Comparison of ENCODE assay signal across 22 cellular contexts in the genomic region with DNA sequence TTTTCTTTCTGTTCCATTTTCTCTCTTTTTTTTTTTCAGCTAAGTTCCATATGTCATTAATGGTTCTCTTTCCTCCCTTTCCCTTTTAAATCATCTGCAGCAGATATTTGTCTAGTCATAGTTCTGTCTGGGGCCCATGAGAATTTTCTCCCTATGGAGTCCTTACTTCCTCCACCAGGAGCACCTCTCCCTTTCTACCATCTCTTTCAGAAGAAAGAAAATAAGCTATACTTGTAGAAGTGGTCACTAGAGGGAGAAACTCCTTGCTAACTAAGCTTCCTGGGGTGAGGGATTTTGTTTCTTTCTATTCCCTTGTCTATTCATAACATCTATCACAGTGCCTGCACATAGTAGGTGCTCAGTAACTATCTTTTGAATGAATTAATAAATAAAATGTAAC.
A peak's percentile ranks its signal among the peaks of the same experiment; 100 is the strongest.
DNase-seq lines count a peak whose midpoint lies in the region; TF ChIP-seq lines count a peak whose summit lies in the region.
"Had no signal": no experiment of that assay in that cellular context is flagged by ENCODE, and none has a peak within 500 bp of the region (broad histone marks: within the 10 kb centered on the region; RNA-seq: fewer than 3 reads in every experiment).

No MANE protein-coding gene starts in this region.

- no peaks in the 10 kb centered on the region for H3K9me3 Mint-ChIP-seq in endodermal cell
- H3K9me3 Mint-ChIP-seq in neural progenitor cell: no peaks in the 10 kb centered on the region
- H3K9me3 Mint-ChIP-seq: naive B cell; stimulated activated naive CD8-positive, alpha-beta T cell treated with anti-CD3 and anti-CD28 coated beads, Interleukin-15, amount 100 ng/mL, for 72 hours; T-helper 1 cell treated with Interleukin-12 subunit alpha and Interleukin-12 subunit beta and Interleukin-4 antibody, amounts not matched to agents 30 μg/mL and 1 μg/mL, for 36 hours had no signal

- intact Hi-C loops in colonic mucosa (cut with DNase I): no loop called here

- H3K9me3 ChIP-seq in GM23248 (ENCODE audit: low read depth) (no peaks in the 10 kb centered on the region), endodermal cell (ENCODE audit: control insufficient read depth, low read length) (no peaks in the 10 kb centered on the region), neural progenitor cell (ENCODE audit: low read depth) (no peaks in the 10 kb centered on the region), colonic mucosa (no peaks in the 10 kb centered on the region)
- H3K9me3 ChIP-seq: body of pancreas, Caco-2, esophagus squamous epithelium, right atrium auricular region, tibial nerve had no signal

- H3K9me2 ChIP-seq in GM23248 (ENCODE audit: insufficient read depth): no peaks in the 10 kb centered on the region

- H3K4me2 ChIP-seq in GM23248 (ENCODE audit: unreplicated experiment): no peak overlapping the region
- peak overlapping the region; percentile 47 for H3K4me2 ChIP-seq in neural progenitor cell

- no peak overlapping the region for H3K4me3 Mint-ChIP-seq in endodermal cell
- H3K4me3 Mint-ChIP-seq in neural progenitor cell: no peak overlapping the region
- H3K4me3 Mint-ChIP-seq: B cell; naive B cell; stimulated activated naive CD8-positive, alpha-beta T cell treated with anti-CD3 and anti-CD28 coated beads, Interleukin-15, amount 100 ng/mL, for 72 hours; T-helper 1 cell treated with Interleukin-12 subunit alpha and Interleukin-12 subunit beta and Interleukin-4 antibody, amounts not matched to agents 30 μg/mL and 1 μg/mL, for 36 hours had no signal

- peak; percentile 21 for DNase-seq in GM23248
- peak; percentile 12 for DNase-seq in HT1080 (ENCODE audit: low read depth)
- no peak for DNase-seq in endodermal cell
- DNase-seq in neural progenitor cell (ENCODE audit: low spot score): no peak
- DNase-seq in NCI-H2081 treated with DMSO at 0.1 percent for 48 hours (lab: John Stamatoyannopoulos, UW): no peak
- DNase-seq in stimulated activated CD8-positive, alpha-beta memory T cell treated with anti-CD3 and anti-CD28 coated beads, Interleukin-4, amount 100 ng/mL, for 48 hours: no peak
- no peak for DNase-seq in colonic mucosa
- DNase-seq: body of pancreas; Caco-2; effector memory CD4-positive, alpha-beta T cell; esophagus squamous epithelium; Karpas-422; naive B cell; NCI-H1105; NCI-H2029; NCI-H226; NCI-H774; stimulated activated naive CD8-positive, alpha-beta T cell treated with anti-CD3 and anti-CD28 coated beads, Interleukin-15, amount 100 ng/mL, for 72 hours had no signal

- in situ Hi-C loops in GM23248 (cut with MboI): no loop called here

- H2AFZ ChIP-seq in GM23248: no peak overlapping the region
- no peak overlapping the region for H2AFZ ChIP-seq in neural progenitor cell (replicated peaks)

- TF ChIP-seq CTCF in endodermal cell (conservative IDR thresholded peaks at IDR 0.05): peak; percentile 77
- TF ChIP-seq CTCF in neural progenitor cell (IDR thresholded peaks at IDR 0.05): peak; percentile 24
- no peak for TF ChIP-seq CTCF in colonic mucosa (IDR thresholded peaks at IDR 0.05)

- H3K27ac ChIP-seq in GM23248 (no peak overlapping the region), endodermal cell (ENCODE audit: low read depth, low read length) (no peak overlapping the region), neural progenitor cell (peak overlapping the region; percentile 75), colonic mucosa (no peak overlapping the region)
- H3K27ac ChIP-seq: body of pancreas, esophagus squamous epithelium, right atrium auricular region, tibial nerve had no signal

- H3K9ac ChIP-seq in GM23248 (no peak overlapping the region), endodermal cell (ENCODE audit: extremely low read depth, low read length, poor library complexity, severe bottlenecking) (no peak overlapping the region), neural progenitor cell (no peak overlapping the region), colonic mucosa (ENCODE audit: low read depth in 2 of 2, low read length in 2 of 2) (no peak overlapping the region)

- H3K36me3 ChIP-seq in GM23248 (ENCODE audit: low read depth) (no peaks in the 10 kb centered on the region), endodermal cell (ENCODE audit: control insufficient read depth, insufficient read depth, low read length) (no peaks in the 10 kb centered on the region), neural progenitor cell (no peaks in the 10 kb centered on the region), colonic mucosa (no peaks in the 10 kb centered on the region)
- H3K36me3 ChIP-seq: esophagus squamous epithelium, right atrium auricular region, tibial nerve had no signal

- no peak overlapping the region for H3K4me3 ChIP-seq in GM23248
- no peak overlapping the region for H3K4me3 ChIP-seq in endodermal cell (ENCODE audit: low read length)
- no peak overlapping the region for H3K4me3 ChIP-seq in neural progenitor cell
- H3K4me3 ChIP-seq in colonic mucosa: no peak overlapping the region
- H3K4me3 ChIP-seq: body of pancreas, esophagus squamous epithelium, right atrium auricular region, tibial nerve had no signal

- no peaks in the 10 kb centered on the region for H3K79me2 ChIP-seq in GM23248 (ENCODE audit: insufficient read depth)
- no peaks in the 10 kb centered on the region for H3K79me2 ChIP-seq in neural progenitor cell (ENCODE audit: low read depth)

- peaks cover 3% of the 10 kb centered on the region for H3K4me1 Mint-ChIP-seq in endodermal cell
- peaks cover 22% of the 10 kb centered on the region for H3K4me1 Mint-ChIP-seq in neural progenitor cell
- H3K4me1 Mint-ChIP-seq: B cell; naive B cell; stimulated activated naive CD8-positive, alpha-beta T cell treated with anti-CD3 and anti-CD28 coated beads, Interleukin-15, amount 100 ng/mL, for 72 hours had no signal

- H4K20me1 ChIP-seq in GM23248 (ENCODE audit: insufficient read depth): no peaks in the 10 kb centered on the region
- H4K20me1 ChIP-seq in neural progenitor cell (ENCODE audit: low read depth): no peaks in the 10 kb centered on the region

- H3K4me1 ChIP-seq in GM23248 (ENCODE audit: insufficient read depth) (no peaks in the 10 kb centered on the region), endodermal cell (ENCODE audit: control insufficient read depth, insufficient read depth, low read length) (no peaks in the 10 kb centered on the region), neural progenitor cell (peaks cover 22% of the 10 kb centered on the region), colonic mucosa (no peaks in the 10 kb centered on the region)
- H3K4me1 ChIP-seq: body of pancreas, Caco-2, esophagus squamous epithelium, right atrium auricular region, tibial nerve had no signal

- H3K27me3 ChIP-seq in GM23248 (replicated peaks; ENCODE audit: insufficient read depth) (0 out of 2 replicates have a peak, but pooled peaks cover 2% of the 10 kb centered on the region), endodermal cell (ENCODE audit: control insufficient read depth, insufficient read depth, low read length, poor library complexity, severe bottlenecking) (no peaks in the 10 kb centered on the region), neural progenitor cell (no peaks in the 10 kb centered on the region), colonic mucosa (no peaks in the 10 kb centered on the region)
- H3K27me3 ChIP-seq: body of pancreas, esophagus squamous epithelium, right atrium auricular region, tibial nerve had no signal

- H3K27me3 Mint-ChIP-seq in endodermal cell (ENCODE audit: insufficient read depth) (no peaks in the 10 kb centered on the region), neural progenitor cell (ENCODE audit: insufficient read depth, low read depth) (peaks cover 2% of the 10 kb centered on the region)

- no peaks in the 10 kb centered on the region for H3K36me3 Mint-ChIP-seq in endodermal cell (ENCODE audit: low read depth)
- no peaks in the 10 kb centered on the region for H3K36me3 Mint-ChIP-seq in neural progenitor cell
- H3K36me3 Mint-ChIP-seq: naive B cell had no signal

- H3K27ac Mint-ChIP-seq in endodermal cell: peak overlapping the region; percentile 40
- no peak overlapping the region for H3K27ac Mint-ChIP-seq in neural progenitor cell
- H3K27ac Mint-ChIP-seq: B cell; naive B cell; stimulated activated naive CD8-positive, alpha-beta T cell treated with anti-CD3 and anti-CD28 coated beads, Interleukin-15, amount 100 ng/mL, for 72 hours; T-helper 1 cell treated with Interleukin-12 subunit alpha and Interleukin-12 subunit beta and Interleukin-4 antibody, amounts not matched to agents 30 μg/mL and 1 μg/mL, for 36 hours had no signal

- H3F3A ChIP-seq in GM23248 (ENCODE audit: insufficient read depth): no peaks in the 10 kb centered on the region
- H3F3A ChIP-seq in neural progenitor cell (ENCODE audit: low read depth): peaks cover 21% of the 10 kb centered on the region

Comparison
In these comparisons a context has a peak if more than half of its experiments do, and no peak if none do; other contexts are left out.
1. DNase-seq: peak in GM23248 (single experiment) and HT1080 (single experiment); none in endodermal cell (single experiment), neural progenitor cell (single experiment), NCI-H2081 treated with DMSO at 0.1 percent for 48 hours (single experiment), stimulated activated CD8-positive, alpha-beta memory T cell treated with anti-CD3 and anti-CD28 coated beads, Interleukin-4, amount 100 ng/mL, for 48 hours (single experiment) and colonic mucosa (single experiment).